Comparison of ENCODE assay signal across 16 cellular contexts in the genomic region with DNA sequence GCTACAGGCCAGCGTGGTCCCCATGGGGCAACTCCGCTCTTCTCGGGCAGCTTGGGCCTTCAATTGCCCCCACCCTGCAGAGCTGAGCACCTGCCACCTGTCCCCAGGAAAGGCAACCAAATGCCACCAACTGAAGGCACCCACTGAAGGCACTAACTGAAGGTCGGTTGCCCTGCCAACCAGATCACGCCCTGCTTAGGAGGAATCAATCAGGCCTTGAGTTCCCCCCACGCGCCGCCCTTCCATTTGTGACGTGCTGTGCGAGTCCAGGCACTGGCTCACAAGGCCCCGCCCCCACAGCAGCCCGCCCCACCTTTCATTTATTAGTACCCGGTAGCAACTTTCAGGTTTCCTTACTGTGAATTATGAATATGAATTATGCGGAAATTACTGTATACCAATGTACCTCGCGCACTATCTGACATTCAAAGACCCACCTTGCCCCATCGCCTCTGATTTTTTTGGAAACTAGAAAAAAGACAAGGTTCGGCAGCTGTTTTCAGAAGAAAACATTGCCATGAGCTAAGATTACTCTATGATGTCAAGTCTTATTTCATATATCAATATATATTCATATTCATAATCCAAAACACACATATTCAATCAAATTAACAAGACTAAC.
"Had no signal": no experiment of that assay in that cellular context is flagged by ENCODE, and none has a peak within 500 bp of the region (broad histone marks: within the 10 kb centered on the region; RNA-seq: fewer than 3 reads in every experiment).

No MANE protein-coding gene starts in this region.

- H3K4me1 Mint-ChIP-seq: central memory CD8-positive, alpha-beta T cell; stimulated activated effector memory CD8-positive, alpha-beta T cell treated with anti-CD3 and anti-CD28 coated beads, Interleukin-12 subunit alpha, Interleukin-12 subunit beta, amount 100 ng/mL, for 72 hours had no signal

- H3K36me3 Mint-ChIP-seq: activated naive CD4-positive, alpha-beta T cell treated with anti-CD3 and anti-CD28 coated beads, Interleukin-2, amount 10 ng/mL, durations not matched to agents 7 days and 5 days; stimulated activated effector memory CD8-positive, alpha-beta T cell treated with anti-CD3 and anti-CD28 coated beads, Interleukin-12 subunit alpha, Interleukin-12 subunit beta, amount 100 ng/mL, for 72 hours had no signal

- H3K4me1 ChIP-seq: adrenal gland, right lobe of liver, tibial nerve had no signal

- DNase-seq: activated CD4-positive, alpha-beta T cell treated with anti-CD3 and anti-CD28 coated beads, Interleukin-2, amount 50 U/mL, for 4 hours; activated naive CD4-positive, alpha-beta T cell treated with anti-CD3 and anti-CD28 coated beads, Interleukin-2, amount 10 ng/mL, durations not matched to agents 7 days and 5 days; adrenal gland; foreskin keratinocyte; left colon; mesenchymal stem cell; occipital lobe; right lobe of liver; stimulated activated CD4-positive, alpha-beta T cell treated with anti-CD3 and anti-CD28 coated beads, Interleukin-1b, Interleukin-23, amount 100 ng/mL, for 48 hours; stimulated activated naive CD8-positive, alpha-beta T cell treated with anti-CD3 and anti-CD28 coated beads, Interleukin-15, amount 100 ng/mL, for 72 hours had no signal

- H3K27ac ChIP-seq: adrenal gland, foreskin keratinocyte, right lobe of liver, skin epidermis, tibial nerve, VCaP had no signal

- H3K27ac Mint-ChIP-seq: activated naive CD4-positive, alpha-beta T cell treated with anti-CD3 and anti-CD28 coated beads, Interleukin-2, amount 10 ng/mL, durations not matched to agents 7 days and 5 days; stimulated activated effector memory CD8-positive, alpha-beta T cell treated with anti-CD3 and anti-CD28 coated beads, Interleukin-12 subunit alpha, Interleukin-12 subunit beta, amount 100 ng/mL, for 72 hours; T-helper 2 cell treated with Interferon-gamma antibody and Interleukin-4, amounts not matched to agents 5 μg/mL and 100 μg/mL, for 36 hours had no signal

- H3K9me3 ChIP-seq: adrenal gland, right lobe of liver, tibial nerve had no signal

- H3K36me3 ChIP-seq: adrenal gland, right lobe of liver, tibial nerve had no signal

- H3K4me3 ChIP-seq: adrenal gland, right lobe of liver, skin epidermis, tibial nerve had no signal

- H3K27me3 ChIP-seq: adrenal gland, foreskin keratinocyte, right lobe of liver, tibial nerve had no signal

- ATAC-seq: foreskin keratinocyte; left colon; right lobe of liver; stimulated activated effector memory CD8-positive, alpha-beta T cell treated with anti-CD3 and anti-CD28 coated beads, Interleukin-12 subunit alpha, Interleukin-12 subunit beta, amount 100 ng/mL, for 72 hours; stimulated activated naive CD8-positive, alpha-beta T cell treated with anti-CD3 and anti-CD28 coated beads, Interleukin-15, amount 100 ng/mL, for 72 hours had no signal

- H3K4me3 Mint-ChIP-seq: activated naive CD4-positive, alpha-beta T cell treated with anti-CD3 and anti-CD28 coated beads, Interleukin-2, amount 10 ng/mL, durations not matched to agents 7 days and 5 days; central memory CD8-positive, alpha-beta T cell; stimulated activated effector memory CD8-positive, alpha-beta T cell treated with anti-CD3 and anti-CD28 coated beads, Interleukin-12 subunit alpha, Interleukin-12 subunit beta, amount 100 ng/mL, for 72 hours; stimulated activated naive CD8-positive, alpha-beta T cell treated with anti-CD3 and anti-CD28 coated beads, Interleukin-15, amount 100 ng/mL, for 72 hours; T-helper 2 cell treated with Interferon-gamma antibody and Interleukin-4, amounts not matched to agents 5 μg/mL and 100 μg/mL, for 36 hours had no signal

- H3K9me3 Mint-ChIP-seq: activated naive CD4-positive, alpha-beta T cell treated with anti-CD3 and anti-CD28 coated beads, Interleukin-2, amount 10 ng/mL, durations not matched to agents 7 days and 5 days; central memory CD8-positive, alpha-beta T cell; stimulated activated effector memory CD8-positive, alpha-beta T cell treated with anti-CD3 and anti-CD28 coated beads, Interleukin-12 subunit alpha, Interleukin-12 subunit beta, amount 100 ng/mL, for 72 hours; stimulated activated naive CD8-positive, alpha-beta T cell treated with anti-CD3 and anti-CD28 coated beads, Interleukin-15, amount 100 ng/mL, for 72 hours; T-helper 2 cell treated with Interferon-gamma antibody and Interleukin-4, amounts not matched to agents 5 μg/mL and 100 μg/mL, for 36 hours had no signal
